10 cellular contexts compared by ENCODE assay signal in genomic region chr3:114418107-114418506, GRCh38.
DNase-seq lines count a peak whose midpoint lies in the region; ATAC-seq and TF ChIP-seq lines count a peak whose summit lies in the region.
"Had no signal": no experiment of that assay in that cellular context is flagged by ENCODE, and none has a peak within 500 bp of the region (broad histone marks: within the 10 kb centered on the region; RNA-seq: fewer than 3 reads in every experiment).

No MANE protein-coding gene starts in this region.

- no peak for DNase-seq in activated CD4-positive, CD25-positive, alpha-beta regulatory T cell (lab: John Stamatoyannopoulos, UW)
- DNase-seq in HuH-7 (ENCODE audit: low spot score), result no peak
- DNase-seq in GM10266 (ENCODE audit: extremely low spot score), result no peak
- DNase-seq in DMS 273 (lab: John Stamatoyannopoulos, UW; ENCODE audit: unreplicated experiment), result no peak
- DNase-seq: left colon, upper lobe of left lung had no signal

- H3K9ac ChIP-seq in skeletal muscle satellite cell (ENCODE audit: low read depth, low read length), result no peak overlapping the region

- TF ChIP-seq CTCF in GM10266 (IDR thresholded peaks at IDR 0.05; ENCODE audit: control insufficient read depth, insufficient read depth, low read depth, missing control alignments), result no peak

- H3K9me3 ChIP-seq in skeletal muscle satellite cell (replicated peaks; ENCODE audit: low read length), result no peaks in the 10 kb centered on the region
- H3K9me3 ChIP-seq: upper lobe of left lung had no signal

- H3K4me2 ChIP-seq in skeletal muscle satellite cell (ENCODE audit: low read length), result peak overlapping the region; percentile 56

- H3K27me3 ChIP-seq in skeletal muscle satellite cell (ENCODE audit: control insufficient read depth, insufficient read depth, low read length), result no peaks in the 10 kb centered on the region
- H3K27me3 ChIP-seq: upper lobe of left lung had no signal

- no peaks in the 10 kb centered on the region for H3K36me3 ChIP-seq in skeletal muscle satellite cell (ENCODE audit: insufficient read depth, low read length)
- H3K36me3 ChIP-seq: upper lobe of left lung had no signal

- peaks cover 26% of the 10 kb centered on the region for H3K4me1 ChIP-seq in skeletal muscle satellite cell (ENCODE audit: control insufficient read depth, insufficient read depth, low read length)

- H3K4me3 ChIP-seq in skeletal muscle satellite cell (ENCODE audit: low read length), result no peak overlapping the region

- peak; percentile 93 to 95 for ATAC-seq in activated CD4-positive, CD25-positive, alpha-beta regulatory T cell treated with anti-CD3 and anti-CD28 coated beads, Interleukin-2, amount 50 U/mL, for 24 hours
- ATAC-seq in GM21825 (IDR thresholded peaks at IDR 0.05; ENCODE audit: unreplicated experiment), result peak; percentile 76
- peak; percentile 82 for ATAC-seq in HG03520 (IDR thresholded peaks at IDR 0.05; ENCODE audit: unreplicated experiment)
